8 cellular contexts compared by ENCODE assay signal in genomic region chr6:32153835-32154513, GRCh38. TPM values are rescaled to one million over a fixed set of nuclear protein-coding genes. Genes with fewer than 3 reads are reported as not detected.
DNase-seq lines count a peak whose midpoint lies in the region; ATAC-seq and TF ChIP-seq lines count a peak whose summit lies in the region.

TSS of gene PPT2 (plus strand) at chr6:32154141. CDS start at chr6:32154595, 454 bp downstream.

- H3K4me1 ChIP-seq in OCI-LY3 (ENCODE audit: low read length) (peaks cover 8% of the 10 kb centered on the region), mesodermal cell (ENCODE audit: control insufficient read depth, insufficient read depth, low read length, poor library complexity, severe bottlenecking) (peaks cover 22% of the 10 kb centered on the region)

- 0% methylated on average over 19 to 27 of the region's 39 CpGs for WGBS in mesodermal cell (ENCODE audit: insufficient coverage in 2 of 2), 2 experiments

- DNase-seq in EH (ENCODE audit: low read depth) (peak; percentile 93), HUDEP-2 (lab: John Stamatoyannopoulos, UW; ENCODE audit: unreplicated experiment in 76 of 76) (peak in 74 of 76 experiments; percentile 69 to 97 (median 90))
- peak; percentile 90 for DNase-seq in activated CD8-positive, alpha-beta memory T cell treated with anti-CD3 and anti-CD28 coated beads, Interleukin-2, amount 50 U/mL, for 48 hours
- DNase-seq in stimulated activated CD8-positive, alpha-beta memory T cell treated with anti-CD3 and anti-CD28 coated beads, Interleukin-12 subunit alpha, Interleukin-12 subunit beta, amount 100 ng/mL, for 4 hours (ENCODE audit: low read depth) = peak; percentile 54

- no peaks in the 10 kb centered on the region for H3K36me3 ChIP-seq in OCI-LY3 (replicated peaks; ENCODE audit: low read depth, low read length)
- H3K36me3 ChIP-seq in mesodermal cell (ENCODE audit: control insufficient read depth, insufficient read depth, low read length) = peaks cover 38% of the 10 kb centered on the region

- peak within 1 kb of the TSS; percentile 75 for H3K9ac ChIP-seq in OCI-LY3 (ENCODE audit: low read length)

- peak within 1 kb of the TSS; percentile 97 for H2AFZ ChIP-seq in OCI-LY3 (ENCODE audit: low read depth, low read length)

- peak within 1 kb of the TSS; percentile 96 for H3K4me3 ChIP-seq in OCI-LY3 (ENCODE audit: low read length)
- peak within 1 kb of the TSS; percentile 95 for H3K4me3 ChIP-seq in mesodermal cell (ENCODE audit: extremely low read depth, insufficient read depth, low read length, poor library complexity, severe bottlenecking)

- no peak for TF ChIP-seq CTCF in OCI-LY3 (IDR thresholded peaks at IDR 0.05; ENCODE audit: low read depth, low read length)

- H3K4me2 ChIP-seq in OCI-LY3 (ENCODE audit: low read length) = peak within 1 kb of the TSS; percentile 84

- H3K27ac ChIP-seq in OCI-LY3 (ENCODE audit: low read length) (no peak within 1 kb of the TSS), mesodermal cell (ENCODE audit: low read depth, low read length, severe bottlenecking) (peak within 1 kb of the TSS; percentile 98)

- ATAC-seq in HG03378 (IDR thresholded peaks at IDR 0.05; ENCODE audit: unreplicated experiment) = no peak

- no peaks in the 10 kb centered on the region for H4K20me1 ChIP-seq in OCI-LY3 (ENCODE audit: insufficient read depth, low read length)

- no peaks in the 10 kb centered on the region for H3K27me3 ChIP-seq in OCI-LY3 (ENCODE audit: low read depth, low read length)

- in situ Hi-C loops in endometrial microvascular endothelial cells (cut with HindIII; ENCODE audit: inconsistent ontology term, low pct_unique_long_range_greater_than_20kb, low sequenced_read_pairs) = no loop called here

- no peaks in the 10 kb centered on the region for H3K79me2 ChIP-seq in OCI-LY3 (ENCODE audit: low read length)

- H3K9me3 ChIP-seq in OCI-LY3 (ENCODE audit: insufficient read depth, low read length) (no peaks in the 10 kb centered on the region), mesodermal cell (ENCODE audit: control insufficient read depth, low read length) (no peaks in the 10 kb centered on the region)

RNA-seq across cellular contexts. Expression of gene PPT2, which starts in this region (rescaled TPM):
- 49.3 TPM for total RNA-seq in endometrial microvascular endothelial cells (ENCODE audit: inconsistent ontology term)
- polyA plus RNA-seq in mesodermal cell (2013, experiment 1 of 2) = 60.2 TPM
- 42.3 TPM for polyA plus RNA-seq in mesodermal cell (2013, experiment 2 of 2)
